1 cellular context compared by ENCODE assay signal in genomic region chr10:13439771-13440708, GRCh38.
A peak's percentile ranks its signal among the peaks of the same experiment; 100 is the strongest.
TF ChIP-seq lines count a peak whose summit lies in the region.

No MANE protein-coding gene starts in this region.

TF ChIP-seq in HepG2, 621 proteins besides CTCF, POLR2A, EP300 and RAD21 (continued from another document and continues in another):
- no peak for TF ChIP-seq HOMEZ (CRISPR knock-in tag; IDR thresholded peaks at IDR 0.05; ENCODE audit: low read depth)
- no peak for TF ChIP-seq TCF12 (IDR thresholded peaks at IDR 0.05)
- no peak for TF ChIP-seq TCF12 (CRISPR knock-in tag; IDR thresholded peaks at IDR 0.05)
- TF ChIP-seq ZNF775 (CRISPR knock-in tag; IDR thresholded peaks at IDR 0.05; ENCODE audit: borderline replicate concordance) = no peak
- TF ChIP-seq FOXJ3 (CRISPR knock-in tag; IDR thresholded peaks at IDR 0.05; ENCODE audit: borderline replicate concordance) = no peak
- TF ChIP-seq BORCS8-MEF2B (CRISPR knock-in tag; IDR thresholded peaks at IDR 0.05) = 0 out of 2 replicates have a peak, but pooled peaks have one; percentile 20
- TF ChIP-seq ATF4 (CRISPR knock-in tag; IDR thresholded peaks at IDR 0.05) = no peak
- no peak for TF ChIP-seq HNRNPK (IDR thresholded peaks at IDR 0.05; ENCODE audit: low read depth, low read length, poor library complexity, severe bottlenecking)
- no peak for TF ChIP-seq MNT (IDR thresholded peaks at IDR 0.05)
- TF ChIP-seq KDM2A (CRISPR knock-in tag; IDR thresholded peaks at IDR 0.05; ENCODE audit: borderline replicate concordance, low read depth) = peak; percentile 98
- TF ChIP-seq ZNF331 (CRISPR knock-in tag; IDR thresholded peaks at IDR 0.05) = 0 out of 2 replicates have a peak, but pooled peaks have one; percentile 26
- peak; percentile 61 for TF ChIP-seq HNRNPLL (IDR thresholded peaks at IDR 0.05; ENCODE audit: low read depth, low read length, poor library complexity, severe bottlenecking)
- peak; percentile 72; the same call in 1 of the 2 replicates for TF ChIP-seq ZNF501 (CRISPR knock-in tag; IDR thresholded peaks at IDR 0.05)
- no peak for TF ChIP-seq ZBTB2 (CRISPR knock-in tag; IDR thresholded peaks at IDR 0.05; ENCODE audit: low read depth)
- no peak for TF ChIP-seq ZNF652 (CRISPR knock-in tag; IDR thresholded peaks at IDR 0.05; ENCODE audit: borderline replicate concordance, low read depth)
- TF ChIP-seq HMG20A (CRISPR knock-in tag; IDR thresholded peaks at IDR 0.05; ENCODE audit: borderline replicate concordance) = no peak
- peak; percentile 36; the same call in 1 of the 2 replicates for TF ChIP-seq IKZF5 (CRISPR knock-in tag; IDR thresholded peaks at IDR 0.05)
- TF ChIP-seq ZBTB26 (CRISPR knock-in tag; IDR thresholded peaks at IDR 0.05; ENCODE audit: borderline replicate concordance) = 0 out of 2 replicates have a peak, but pooled peaks have one; percentile 38
- TF ChIP-seq ZNF17 (CRISPR knock-in tag; IDR thresholded peaks at IDR 0.05) = no peak
- peak; percentile 47; the same call in 1 of the 2 replicates for TF ChIP-seq MAX (IDR thresholded peaks at IDR 0.05)
- no peak for TF ChIP-seq TIGD3 (CRISPR knock-in tag; IDR thresholded peaks at IDR 0.05; ENCODE audit: borderline replicate concordance)
- TF ChIP-seq ELF3 (CRISPR knock-in tag; IDR thresholded peaks at IDR 0.05) = 0 out of 2 replicates have a peak, but pooled peaks have one; percentile 24
- TF ChIP-seq ZBTB14 (CRISPR knock-in tag; IDR thresholded peaks at IDR 0.05) = no peak
- peak; percentile 45; the same call in 1 of the 2 replicates for TF ChIP-seq CCDC6 (CRISPR knock-in tag; IDR thresholded peaks at IDR 0.05)
- TF ChIP-seq SALL1 (CRISPR knock-in tag; IDR thresholded peaks at IDR 0.05) = peak; percentile 49; the same call in 1 of the 2 replicates
- peak; percentile 49; the same call in 1 of the 2 replicates for TF ChIP-seq MAZ (IDR thresholded peaks at IDR 0.05; ENCODE audit: borderline replicate concordance, low read depth, low read length)
- 0 out of 2 replicates have a peak, but pooled peaks have one; percentile 29 for TF ChIP-seq MAZ (CRISPR knock-in tag; IDR thresholded peaks at IDR 0.05; ENCODE audit: low read depth)
- TF ChIP-seq ZKSCAN8 (CRISPR knock-in tag; IDR thresholded peaks at IDR 0.05; ENCODE audit: borderline replicate concordance) = no peak
- TF ChIP-seq PAWR (CRISPR knock-in tag; IDR thresholded peaks at IDR 0.05; ENCODE audit: borderline replicate concordance) = no peak
- peak; percentile 21; the same call in 1 of the 2 replicates for TF ChIP-seq IRF2 (CRISPR knock-in tag; IDR thresholded peaks at IDR 0.05)
- no peak for TF ChIP-seq ZSCAN21 (CRISPR knock-in tag; IDR thresholded peaks at IDR 0.05; ENCODE audit: borderline replicate concordance)
- TF ChIP-seq CERS6 (CRISPR knock-in tag; IDR thresholded peaks at IDR 0.05) = no peak
- TF ChIP-seq TEF (CRISPR knock-in tag; IDR thresholded peaks at IDR 0.05) = no peak
- TF ChIP-seq SP4 (CRISPR knock-in tag; IDR thresholded peaks at IDR 0.05) = 0 out of 2 replicates have a peak, but pooled peaks have one; percentile 38
- TF ChIP-seq ZMYM4 (CRISPR knock-in tag; IDR thresholded peaks at IDR 0.05) = no peak
- no peak for TF ChIP-seq ZNF207 (IDR thresholded peaks at IDR 0.05; ENCODE audit: borderline replicate concordance)
- TF ChIP-seq LRRFIP1 (CRISPR knock-in tag; conservative IDR thresholded peaks at IDR 0.05) = no peak
- 0 out of 2 replicates have a peak, but pooled peaks have one; percentile 26 for TF ChIP-seq ZNF547 (CRISPR knock-in tag; IDR thresholded peaks at IDR 0.05)
- TF ChIP-seq DBP (CRISPR knock-in tag; IDR thresholded peaks at IDR 0.05; ENCODE audit: not compliant biosample characterization) = no peak
- no peak for TF ChIP-seq ZNF883 (CRISPR knock-in tag; IDR thresholded peaks at IDR 0.05; ENCODE audit: not compliant biosample characterization)
- no peak for TF ChIP-seq MTA3 (CRISPR knock-in tag; IDR thresholded peaks at IDR 0.05)
- TF ChIP-seq STAG1 (CRISPR knock-in tag; IDR thresholded peaks at IDR 0.05) = peak; percentile 77
- no peak for TF ChIP-seq SOX6 (IDR thresholded peaks at IDR 0.05)
- TF ChIP-seq SOX6 (CRISPR knock-in tag; IDR thresholded peaks at IDR 0.05) = no peak
- no peak for TF ChIP-seq ASH2L (IDR thresholded peaks at IDR 0.05; ENCODE audit: insufficient read length, low read depth, low read length)
- TF ChIP-seq TERF1 (CRISPR knock-in tag; IDR thresholded peaks at IDR 0.05) = no peak
- TF ChIP-seq ZNF768 (CRISPR knock-in tag; IDR thresholded peaks at IDR 0.05) = peak; percentile 34; the same call in 1 of the 2 replicates
